8 cellular contexts compared by ENCODE assay signal in the genomic region with DNA sequence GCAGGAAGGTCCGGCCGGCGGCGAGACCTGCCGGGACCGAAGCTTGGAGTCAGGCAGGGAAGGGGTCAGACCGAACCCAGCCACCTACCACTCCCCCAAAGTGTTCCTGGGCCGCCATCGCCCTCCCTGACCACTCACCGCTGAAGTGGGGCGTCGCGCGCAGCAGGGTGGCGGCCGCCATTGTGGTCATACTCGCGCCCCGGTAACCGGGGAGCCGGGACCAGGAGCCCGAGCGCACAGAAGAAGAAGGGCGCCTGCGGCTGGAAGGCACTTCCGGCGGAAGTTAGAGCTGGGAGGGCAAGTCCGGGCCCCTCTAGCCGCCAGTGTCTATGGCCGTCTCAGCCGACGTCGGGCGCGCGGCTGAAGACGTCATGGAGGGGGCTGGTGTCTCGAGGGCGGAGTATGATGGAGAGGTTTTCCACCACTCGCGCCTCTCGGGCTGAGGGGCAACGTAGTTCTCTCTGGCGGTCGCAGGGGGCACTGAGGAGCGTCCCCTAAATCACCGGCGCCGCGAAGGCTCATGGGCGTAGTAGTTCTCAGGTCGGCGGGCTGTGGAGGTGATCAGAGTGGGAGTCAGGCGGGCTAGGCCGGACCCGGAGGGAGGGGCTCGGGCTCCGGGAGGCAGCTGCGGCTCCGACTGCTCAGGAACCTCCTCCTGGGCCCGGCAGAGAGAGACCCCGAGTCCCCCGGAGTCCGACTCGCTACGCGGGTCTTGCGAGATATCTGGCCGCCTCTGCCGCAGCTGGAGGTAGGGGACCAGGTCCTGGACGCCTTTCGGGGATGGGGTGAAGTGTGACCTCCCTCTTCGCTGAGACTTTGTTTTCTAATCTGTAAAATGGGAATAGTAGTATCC. TPM values are rescaled to one million over a fixed set of nuclear protein-coding genes. Genes with fewer than 3 reads are reported as not detected.
DNase-seq lines count a peak whose midpoint lies in the region; ATAC-seq, FAIRE-seq and TF ChIP-seq lines count a peak whose summit lies in the region.

A gene (minus strand): TSS at position 269 of the 853 bp plus-strand sequence. CDS start 79 bp downstream, at position 190.

- peak within 1 kb of the TSS; percentile 93 for H3K4me3 ChIP-seq in left ventricle myocardium inferior
- peak within 1 kb of the TSS; percentile 89 to 93 for H3K4me3 ChIP-seq in prostate gland

- intact Hi-C loops in left ventricle myocardium inferior (cut with micrococcal nuclease) (no loop called here), prostate gland (cut with DNase I) (loop anchor here (1.0 kb wide), 1 partner anchor 22 kb away; no protein-coding TSS in a partner anchor)

- no peaks in the 10 kb centered on the region for H3K27me3 ChIP-seq in left ventricle myocardium inferior (ENCODE audit: low read depth)
- no peaks in the 10 kb centered on the region for H3K27me3 ChIP-seq in prostate gland (replicated peaks; ENCODE audit: insufficient read depth)

- H3K27ac ChIP-seq in left ventricle myocardium inferior (replicated peaks), result peak within 1 kb of the TSS; percentile 94
- peak within 1 kb of the TSS; percentile 80 to 91 for H3K27ac ChIP-seq in prostate gland

- peaks cover 25% of the 10 kb centered on the region for H3K36me3 Mint-ChIP-seq in T-helper 1 cell treated with Interleukin-12 subunit alpha and Interleukin-12 subunit beta and Interleukin-4 antibody, amounts not matched to agents 30 μg/mL and 1 μg/mL, for 36 hours (ENCODE audit: low read depth)

- H3K27ac Mint-ChIP-seq in T-helper 1 cell treated with Interleukin-12 subunit alpha and Interleukin-12 subunit beta and Interleukin-4 antibody, amounts not matched to agents 30 μg/mL and 1 μg/mL, for 36 hours, result peak within 1 kb of the TSS; percentile 94

- H3K9me3 ChIP-seq in left ventricle myocardium inferior (replicated peaks), result no peaks in the 10 kb centered on the region
- no peaks in the 10 kb centered on the region for H3K9me3 ChIP-seq in prostate gland

- H3K4me1 Mint-ChIP-seq in T-helper 1 cell treated with Interleukin-12 subunit alpha and Interleukin-12 subunit beta and Interleukin-4 antibody, amounts not matched to agents 30 μg/mL and 1 μg/mL, for 36 hours (ENCODE audit: low read depth), result peaks cover 23% of the 10 kb centered on the region

- H3K4me3 Mint-ChIP-seq in T-helper 1 cell treated with Interleukin-12 subunit alpha and Interleukin-12 subunit beta and Interleukin-4 antibody, amounts not matched to agents 30 μg/mL and 1 μg/mL, for 36 hours, result peak within 1 kb of the TSS; percentile 95

- no peaks in the 10 kb centered on the region for H3K27me3 Mint-ChIP-seq in T-helper 1 cell treated with Interleukin-12 subunit alpha and Interleukin-12 subunit beta and Interleukin-4 antibody, amounts not matched to agents 30 μg/mL and 1 μg/mL, for 36 hours (ENCODE audit: low read depth)

- H3K4me1 ChIP-seq in left ventricle myocardium inferior (peaks cover 31% of the 10 kb centered on the region), prostate gland (replicated peaks) (peaks cover 17% of the 10 kb centered on the region)

- FAIRE-seq in GM12892 (lab: Jason Lieb, UNC) (peak; percentile 98), urothelium cell line (lab: Jason Lieb, UNC) (peak; percentile 82)

- DNase-seq in GM12892 (ENCODE audit: insufficient read length) (peak; percentile 97), NCI-H146 treated with DMSO at 0.1 percent for 48 hours (lab: John Stamatoyannopoulos, UW; ENCODE audit: unreplicated experiment) (peak; percentile 98), amygdala (lab: John Stamatoyannopoulos, UW) (peak; percentile 79 to 100 (median 98)), left ventricle myocardium inferior (peak; percentile 98), prostate gland (ENCODE audit: low spot score) (peak; percentile 97), urothelium cell line (ENCODE audit: low spot score) (peak; percentile 95)

- H3K9me3 Mint-ChIP-seq in T-helper 1 cell treated with Interleukin-12 subunit alpha and Interleukin-12 subunit beta and Interleukin-4 antibody, amounts not matched to agents 30 μg/mL and 1 μg/mL, for 36 hours, result no peaks in the 10 kb centered on the region

- H3K36me3 ChIP-seq in left ventricle myocardium inferior (peaks cover 38% of the 10 kb centered on the region), prostate gland (peaks cover 10 to 15% of the 10 kb centered on the region in 2 donors)

- peak; percentile 83; the same call in 1 of the 2 replicates for TF ChIP-seq POLR2A in GM12892 (IDR thresholded peaks at IDR 0.05; ENCODE audit: low read depth, low read length)
- TF ChIP-seq POLR2A in prostate gland (IDR thresholded peaks at IDR 0.05), result peak; percentile 54

- TF ChIP-seq CTCF in left ventricle myocardium inferior (IDR thresholded peaks at IDR 0.05; ENCODE audit: borderline replicate concordance) (peak; percentile 80), prostate gland (IDR thresholded peaks at IDR 0.05) (peak; percentile 35 to 83 (median 58))

- peak; percentile 91 for ATAC-seq in HG02870 (IDR thresholded peaks at IDR 0.05; ENCODE audit: unreplicated experiment)

- under 1% methylated on average over 65 of the region's 73 CpGs for WGBS in prostate gland

RNA-seq across cellular contexts. Expression of the gene that starts here (rescaled TPM):
- 154 TPM for polyA plus RNA-seq in GM12892 (2012; ENCODE audit: missing spikeins)
- total RNA-seq in left ventricle myocardium inferior, result 236 TPM
- 100 to 1,000 TPM; 114 to 151 TPM for total RNA-seq in prostate gland

Comparison
In these comparisons a context has a peak if more than half of its experiments do, and no peak if none do; other contexts are left out.
1. Peak in every context shown above with its lines: DNase-seq, ATAC-seq, H3K4me3 ChIP-seq and H3K27ac ChIP-seq.